Comparison of ENCODE assay signal across 14 cellular contexts in the genomic region with DNA sequence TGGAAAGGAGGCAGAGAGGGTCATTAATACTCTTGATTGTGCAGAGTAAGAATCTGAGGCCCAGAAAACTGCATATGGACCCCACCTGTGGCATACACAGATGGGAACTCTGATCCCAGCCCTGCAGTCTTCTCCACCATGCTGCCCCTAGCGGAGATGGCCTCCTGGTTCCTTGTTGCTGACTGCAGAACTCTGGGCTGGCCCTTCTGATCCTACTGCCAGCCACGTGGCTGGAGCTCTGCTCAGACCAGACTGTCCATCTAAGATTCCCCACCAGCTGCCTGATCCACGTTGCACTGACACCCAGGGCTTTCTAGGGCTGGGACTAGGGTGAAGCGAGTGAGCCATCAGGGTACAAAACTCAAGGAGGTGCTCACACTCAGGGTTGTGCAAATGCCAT.
"Had no signal": no experiment of that assay in that cellular context is flagged by ENCODE, and none has a peak within 500 bp of the region (broad histone marks: within the 10 kb centered on the region; RNA-seq: fewer than 3 reads in every experiment).

No MANE protein-coding gene starts in this region.

- H3K4me1 Mint-ChIP-seq: activated CD4-positive, alpha-beta T cell treated with anti-CD3 and anti-CD28 coated beads, Interleukin-2, amount 10 ng/mL, durations not matched to agents 24 days and 14 days had no signal

- H3K36me3 ChIP-seq: tibial nerve had no signal

- H3K4me3 ChIP-seq: tibial nerve had no signal

- H3K4me1 ChIP-seq: tibial nerve had no signal

- H3K27me3 ChIP-seq: tibial nerve had no signal

- ATAC-seq: activated CD8-positive, alpha-beta T cell treated with anti-CD3 and anti-CD28 coated beads, Interleukin-2, amount 10 ng/mL, durations not matched to agents 7 days and 5 days; activated naive CD4-positive, alpha-beta T cell treated with anti-CD3 and anti-CD28 coated beads, Interleukin-2, amount 50 U/mL, for 72 hours; activated T-cell treated with anti-CD3 and anti-CD28 coated beads, Interleukin-2, amount 50 U/mL, for 72 hours; esophagus mucosa; natural killer cell treated with Interleukin-12 subunit alpha and Interleukin-12 subunit beta and Interleukin-15 and Interleukin-18, amount 100 ng/mL, for 72 hours had no signal

- H3K9me3 Mint-ChIP-seq: activated B cell treated with CpG ODN at 0.5 μM for 24 hours; activated CD4-positive, alpha-beta T cell treated with anti-CD3 and anti-CD28 coated beads, Interleukin-2, amount 10 ng/mL, durations not matched to agents 24 days and 14 days; activated naive CD4-positive, alpha-beta T cell treated with anti-CD3 and anti-CD28 coated beads, Interleukin-2, amount 50 U/mL, for 72 hours; activated T-cell treated with anti-CD3 and anti-CD28 coated beads, Interleukin-2, amount 50 U/mL, for 72 hours; natural killer cell treated with Interleukin-12 subunit alpha and Interleukin-12 subunit beta and Interleukin-15 and Interleukin-18, amount 100 ng/mL, for 72 hours had no signal

- H3K27me3 Mint-ChIP-seq: activated B cell treated with CpG ODN at 0.5 μM for 24 hours had no signal

- H3K9me3 ChIP-seq: tibial nerve had no signal

- H3K27ac ChIP-seq: tibial nerve had no signal

- H3K27ac Mint-ChIP-seq: activated B cell treated with CpG ODN at 0.5 μM for 24 hours; activated CD4-positive, alpha-beta T cell treated with anti-CD3 and anti-CD28 coated beads, Interleukin-2, amount 10 ng/mL, durations not matched to agents 24 days and 14 days; activated CD8-positive, alpha-beta T cell treated with anti-CD3 and anti-CD28 coated beads, Interleukin-2, amount 10 ng/mL, durations not matched to agents 7 days and 5 days; activated naive CD4-positive, alpha-beta T cell treated with anti-CD3 and anti-CD28 coated beads, Interleukin-2, amount 50 U/mL, for 72 hours; activated T-cell treated with anti-CD3 and anti-CD28 coated beads, Interleukin-2, amount 50 U/mL, for 72 hours; natural killer cell treated with Interleukin-12 subunit alpha and Interleukin-12 subunit beta and Interleukin-15 and Interleukin-18, amount 100 ng/mL, for 72 hours had no signal

- H3K36me3 Mint-ChIP-seq: activated naive CD4-positive, alpha-beta T cell treated with anti-CD3 and anti-CD28 coated beads, Interleukin-2, amount 50 U/mL, for 72 hours; natural killer cell treated with Interleukin-12 subunit alpha and Interleukin-12 subunit beta and Interleukin-15 and Interleukin-18, amount 100 ng/mL, for 72 hours had no signal

- DNase-seq: activated B cell treated with CpG ODN at 0.5 μM for 24 hours; activated CD4-positive, alpha-beta T cell treated with anti-CD3 and anti-CD28 coated beads, Interleukin-2, amount 10 ng/mL, durations not matched to agents 24 days and 14 days; activated CD8-positive, alpha-beta memory T cell treated with anti-CD3 and anti-CD28 coated beads, Interleukin-2, amount 50 U/mL, for 48 hours; activated CD8-positive, alpha-beta T cell treated with anti-CD3 and anti-CD28 coated beads, Interleukin-2, amount 10 ng/mL, durations not matched to agents 7 days and 5 days; activated gamma-delta T cell; activated T-cell treated with anti-CD3 and anti-CD28 coated beads, Interleukin-2, amount 50 U/mL, for 72 hours; mesenchymal stem cell; retina; stimulated activated CD4-positive, alpha-beta T cell treated with anti-CD3 and anti-CD28 coated beads, Interleukin-2, amount 100 ng/mL, for 48 hours; stimulated activated naive CD4-positive, alpha-beta T cell had no signal

- H3K4me3 Mint-ChIP-seq: activated B cell treated with CpG ODN at 0.5 μM for 24 hours; activated CD4-positive, alpha-beta T cell treated with anti-CD3 and anti-CD28 coated beads, Interleukin-2, amount 10 ng/mL, durations not matched to agents 24 days and 14 days; activated CD8-positive, alpha-beta T cell treated with anti-CD3 and anti-CD28 coated beads, Interleukin-2, amount 10 ng/mL, durations not matched to agents 7 days and 5 days; activated T-cell treated with anti-CD3 and anti-CD28 coated beads, Interleukin-2, amount 50 U/mL, for 72 hours; natural killer cell treated with Interleukin-12 subunit alpha and Interleukin-12 subunit beta and Interleukin-15 and Interleukin-18, amount 100 ng/mL, for 72 hours had no signal
